Comparison of ENCODE assay signal across 11 cellular contexts in the genomic region with DNA sequence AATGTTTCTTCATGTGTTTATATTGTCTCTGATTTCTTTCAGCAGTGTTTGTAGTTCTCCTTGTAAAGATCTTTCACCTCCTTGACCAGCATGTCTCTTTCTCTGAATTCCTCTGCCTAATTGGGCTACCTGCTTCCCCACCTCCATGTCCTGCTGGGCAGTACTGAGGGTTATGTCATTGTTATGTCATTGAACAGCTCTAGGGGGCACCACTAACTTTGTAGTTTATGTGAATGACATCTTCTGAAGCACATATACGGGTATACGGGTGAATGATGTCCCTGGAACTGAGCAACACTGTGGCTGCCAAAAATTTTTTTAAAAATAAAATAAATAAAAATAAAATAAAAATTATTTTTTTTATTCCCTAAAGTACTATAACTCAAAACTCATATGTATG. TPM values are rescaled to one million over a fixed set of nuclear protein-coding genes. Genes with fewer than 3 reads are reported as not detected.
DNase-seq lines count a peak whose midpoint lies in the region; ATAC-seq, FAIRE-seq and TF ChIP-seq lines count a peak whose summit lies in the region.
"Had no signal": no experiment of that assay in that cellular context is flagged by ENCODE, and none has a peak within 500 bp of the region (broad histone marks: within the 10 kb centered on the region; RNA-seq: fewer than 3 reads in every experiment).

No MANE protein-coding gene starts in this region.

- no peaks in the 10 kb centered on the region for H4K20me1 ChIP-seq in HepG2 (ENCODE audit: insufficient read depth, low read length)

- CTCF ChIA-PET in GM10248 (lab: Yijun Ruan, JAX) (interaction anchor here (0.8 to 1.7 kb wide), 7 partner anchors 9 to 197 kb away, joined by 3 to 8 read pairs (median 3); no protein-coding TSS in a partner anchor), HEK293 (lab: Yijun Ruan, JAX) (interaction anchor here (0.6 to 2.3 kb wide), 12 partner anchors 9 to 1294 kb away, joined by 3 to 8 read pairs (median 4); no protein-coding TSS in a partner anchor), HepG2 (lab: Yijun Ruan, JAX; ENCODE audit: low intra/inter-chr PET ratio, low total read pairs) (no interaction called here)

- H3K27me3 ChIP-seq in HepG2 (ENCODE audit: control insufficient read depth in 1 of 2, insufficient read depth in 2 of 2, low read length in 2 of 2) = no peaks in the 10 kb centered on the region

- DNase-seq in GM10248 (ENCODE audit: extremely low spot score) (no peak), RCC 7860 (ENCODE audit: low spot score) (peak; percentile 22), HepG2 (ENCODE audit: low spot score) (peak; percentile 11), NCI-H1417 treated with DMSO at 0.1 percent for 48 hours (lab: John Stamatoyannopoulos, UW) (no peak)
- no peak for DNase-seq in stimulated activated CD4-positive, alpha-beta T cell treated with anti-CD3 and anti-CD28 coated beads, Interleukin-4, amount 100 ng/mL, for 24 hours
- DNase-seq: activated T-cell treated with anti-CD3 and anti-CD28 coated beads, Interleukin-2, amount 50 U/mL, for 72 hours; hippocampal formation; stimulated activated CD4-positive, alpha-beta T cell treated with anti-CD3 and anti-CD28 coated beads, Interleukin-4, amount 100 ng/mL, for 1 hour had no signal

- BruUV-seq in HepG2 (replicated peaks; lab: Mats Ljungman, UMichigan) = no TSS peak

- no peak overlapping the region for H2AFZ ChIP-seq in HepG2 (ENCODE audit: low read length)

- in situ Hi-C loops in HepG2 (cut with HindIII; ENCODE audit: extremely low pct_ligation_motif_present, low pct_unique_long_range_greater_than_20kb) = no loop called here

- H3K4me3 ChIP-seq in HEK293 (ENCODE audit: low read depth, low read length) (no peak overlapping the region), HepG2 (replicated peaks in 1 of 3; ENCODE audit: insufficient read depth in 1 of 3, low read depth in 2 of 3, low read length in 3 of 3) (no peak overlapping the region)

- no peaks in the 10 kb centered on the region for H3K79me2 ChIP-seq in HepG2 (ENCODE audit: insufficient read depth, low read length)

- ATAC-seq in HepG2 (peak; percentile 76), HG02885 (IDR thresholded peaks at IDR 0.05; ENCODE audit: poor library complexity, unreplicated experiment) (no peak), HG03571 (IDR thresholded peaks at IDR 0.05; ENCODE audit: unreplicated experiment) (no peak)
- ATAC-seq: activated T-cell treated with anti-CD3 and anti-CD28 coated beads, Interleukin-2, amount 50 U/mL, for 72 hours had no signal

- no peak overlapping the region for H3K9ac ChIP-seq in HepG2 (ENCODE audit: insufficient read depth, low read depth, low read length)

- H3K27ac ChIP-seq in HEK293 (ENCODE audit: extremely low read depth, low read depth, low read length) (no peak overlapping the region), HepG2 (ENCODE audit: extremely low read length, insufficient read depth, low read length) (no peak overlapping the region)

- TF ChIP-seq RAD21 in HepG2 (CRISPR knock-in tag; IDR thresholded peaks at IDR 0.05) = no peak

- intact Hi-C loops in HepG2 (cut with micrococcal nuclease; ENCODE audit: unreplicated experiment) = loop anchor here (5.0 kb wide), 1 partner anchor 122 kb away; no protein-coding TSS in a partner anchor

- POLR2A ChIA-PET in GM10248 (lab: Yijun Ruan, JAX) (no interaction called here), HEK293 (lab: Yijun Ruan, JAX) (no interaction called here), HepG2 (lab: Yijun Ruan, JAX) (no interaction called here)

- H3K9me3 ChIP-seq in HEK293 (ENCODE audit: control insufficient read depth, insufficient read depth, low read depth, low read length) = no peaks in the 10 kb centered on the region
- no peaks in the 10 kb centered on the region for H3K9me3 ChIP-seq in HepG2 (ENCODE audit: low read length)

- no peak for TF ChIP-seq POLR2A in HepG2 (IDR thresholded peaks at IDR 0.05; ENCODE audit: insufficient read depth in 1 of 2, low read depth in 2 of 2, low read length in 2 of 2)

- no peak overlapping the region for H3K4me2 ChIP-seq in HepG2 (ENCODE audit: low read depth, low read length)

- no peak for FAIRE-seq in RCC 7860 (lab: Jason Lieb, UNC)
- no peak for FAIRE-seq in HepG2 (lab: Jason Lieb, UNC)

- H3K4me1 ChIP-seq in HEK293 (ENCODE audit: control insufficient read depth, insufficient read depth, low read length) (peaks cover 12% of the 10 kb centered on the region; the same call in 1 of the 2 replicates), HepG2 (ENCODE audit: insufficient read depth, low read length) (no peaks in the 10 kb centered on the region)

- H3K36me3 ChIP-seq in HEK293 (ENCODE audit: control insufficient read depth in 2 of 2, insufficient read depth in 1 of 2, low read length in 2 of 2) (no peaks in the 10 kb centered on the region), HepG2 (replicated peaks in 1 of 2; ENCODE audit: control insufficient read depth in 1 of 2, insufficient read depth in 2 of 2, low read length in 2 of 2) (no peaks in the 10 kb centered on the region)

- TF ChIP-seq CTCF in GM10248 (IDR thresholded peaks at IDR 0.05; ENCODE audit: control extremely low read depth, extremely low read depth, low read depth, missing control alignments) (peak; percentile 22), HEK293 (tag by site-specific recombination; IDR thresholded peaks at IDR 0.05) (no peak), HepG2 (CRISPR knock-in tag; IDR thresholded peaks at IDR 0.05) (peak; percentile 39; the same call in 1 of the 2 replicates)

- 14% methylated on average over 2 of the region's 2 CpGs for WGBS in HepG2 (ENCODE audit: low lambda C conversion rate)

- TF ChIP-seq EP300 in HepG2 (IDR thresholded peaks at IDR 0.05; ENCODE audit: low read depth in 2 of 2, low read length in 2 of 2) (no peak), HepG2 (CRISPR knock-in tag; IDR thresholded peaks at IDR 0.05; ENCODE audit: borderline replicate concordance) (no peak)

TF ChIP-seq in HepG2, 621 proteins besides CTCF, POLR2A, EP300 and RAD21:
- TF ChIP-seq, protein P1, sequence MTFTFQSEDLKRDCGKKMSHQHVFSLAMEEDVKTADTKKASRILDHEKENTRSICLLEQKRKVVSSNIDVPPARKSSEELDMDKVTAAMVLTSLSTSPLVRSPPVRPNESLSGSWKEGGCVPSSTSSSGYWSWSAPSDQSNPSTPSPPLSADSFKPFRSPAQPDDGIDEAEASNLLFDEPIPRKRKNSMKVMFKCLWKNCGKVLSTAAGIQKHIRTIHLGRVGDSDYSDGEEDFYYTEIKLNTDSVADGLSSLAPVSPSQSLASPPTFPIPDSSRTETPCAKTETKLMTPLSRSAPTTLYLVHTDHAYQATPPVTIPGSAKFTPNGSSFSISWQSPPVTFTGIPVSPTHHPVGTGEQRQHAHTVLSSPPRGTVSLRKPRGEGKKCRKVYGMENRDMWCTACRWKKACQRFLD (CRISPR knock-in tag; IDR thresholded peaks at IDR 0.05; ENCODE audit: borderline replicate concordance) = no peak
- TF ChIP-seq STAG1 (CRISPR knock-in tag; IDR thresholded peaks at IDR 0.05) (peak; percentile 24; the same call in 1 of the 2 replicates), ZFP62 (CRISPR knock-in tag; IDR thresholded peaks at IDR 0.05) (no peak), NR1H2 (CRISPR knock-in tag; IDR thresholded peaks at IDR 0.05; ENCODE audit: borderline replicate concordance, low read depth) (no peak)
TF ChIP-seq in HepG2: peak in this region for 1.

RNA-seq across cellular contexts. Expression of a gene that starts 16.9 kb away (rescaled TPM):
- total RNA-seq in HepG2 (2016; rRNA removed; fragmentation: Illumina TruSeq; extraction: Trizol) = not detected in 2 replicates
- total RNA-seq in HepG2 (2016; cell fraction: cytosol; rRNA removed; fragmentation: Illumina TruSeq; extraction: Trizol; ENCODE audit: low read depth) = not detected in 2 replicates
- not detected in 2 replicates for total RNA-seq in HepG2 (2016; cell fraction: insoluble cytoplasmic fraction; rRNA removed; fragmentation: Illumina TruSeq; extraction: Trizol)
- total RNA-seq in HepG2 (2016; cell fraction: membrane; rRNA removed; fragmentation: Illumina TruSeq; extraction: Trizol) = not detected in 2 replicates
- not detected in 2 replicates for total RNA-seq in HepG2 (2016; cell fraction: nucleus; rRNA removed; fragmentation: Illumina TruSeq; extraction: Trizol)
- polyA plus RNA-seq in HepG2 (2011; rRNA removed) = not detected in 2 replicates
- not detected in 2 replicates for polyA plus RNA-seq in HepG2 (2011; cell fraction: cytosol; rRNA removed)
- not detected in 2 replicates for polyA plus RNA-seq in HepG2 (2011; cell fraction: nucleus; rRNA removed)
- not detected in 2 replicates for polyA plus RNA-seq in HepG2 (2012)
- not detected in 2 replicates for polyA plus RNA-seq in HepG2 (2016; cell fraction: cytosol; fragmentation: Illumina TruSeq; extraction: Trizol; ENCODE audit: low read depth)
- not detected in 2 replicates for polyA plus RNA-seq in HepG2 (2016; cell fraction: insoluble cytoplasmic fraction; fragmentation: Illumina TruSeq; extraction: Trizol; ENCODE audit: low read depth)
- not detected in 2 replicates for polyA plus RNA-seq in HepG2 (2016; cell fraction: membrane; fragmentation: Illumina TruSeq; extraction: Trizol; ENCODE audit: low read depth)
- polyA plus RNA-seq in HepG2 (2016; cell fraction: nucleus; fragmentation: Illumina TruSeq; extraction: Trizol; ENCODE audit: insufficient read depth, low read depth) = not detected in 2 replicates
- polyA minus RNA-seq in HepG2 (2011; rRNA and poly(A)+ RNA removed; ENCODE audit: low replicate concordance) = not detected in 2 replicates
- polyA minus RNA-seq in HepG2 (2011; cell fraction: cytosol; rRNA and poly(A)+ RNA removed) = not detected in 2 replicates
- not detected in 2 replicates for polyA minus RNA-seq in HepG2 (2011; cell fraction: nucleus; rRNA and poly(A)+ RNA removed)
- total RNA-seq: activated T-cell treated with anti-CD3 and anti-CD28 coated beads, Interleukin-2, amount 50 U/mL, for 72 hours had no signal

Comparison
In these comparisons a context has a peak if more than half of its experiments do, and no peak if none do; other contexts are left out.
1. DNase-seq: peak in RCC 7860 (single experiment) and HepG2 (single experiment); none in GM10248 (single experiment), stimulated activated CD4-positive, alpha-beta T cell treated with anti-CD3 and anti-CD28 coated beads, Interleukin-4, amount 100 ng/mL, for 24 hours (single experiment) and NCI-H1417 treated with DMSO at 0.1 percent for 48 hours (single experiment).